10 cellular contexts compared by ENCODE assay signal in genomic region chr21:33396966-33397365, GRCh38. TPM values are rescaled to one million over a fixed set of nuclear protein-coding genes. Genes with fewer than 3 reads are reported as not detected.
DNase-seq lines count a peak whose midpoint lies in the region; ATAC-seq and TF ChIP-seq lines count a peak whose summit lies in the region.
"Had no signal": no experiment of that assay in that cellular context is flagged by ENCODE, and none has a peak within 500 bp of the region (broad histone marks: within the 10 kb centered on the region; RNA-seq: fewer than 3 reads in every experiment).

No MANE protein-coding gene starts in this region.

- no peak for TF ChIP-seq CTCF in esophagus muscularis mucosa (IDR thresholded peaks at IDR 0.05)

- no peak overlapping the region for H3K27ac Mint-ChIP-seq in naive thymus-derived CD4-positive, alpha-beta T cell

- DNase-seq in A172 (ENCODE audit: low spot score): peak; percentile 81
- peak; percentile 84 for DNase-seq in MG63
- DNase-seq in esophagus muscularis mucosa (ENCODE audit: extremely low spot score): no peak
- DNase-seq in myocyte (ENCODE audit: low read depth): peak; percentile 42
- no peak for DNase-seq in naive thymus-derived CD4-positive, alpha-beta T cell
- DNase-seq in NCI-H524 treated with DMSO at 0.1 percent for 48 hours (lab: John Stamatoyannopoulos, UW): no peak
- DNase-seq: aorta; stimulated activated CD4-positive, alpha-beta T cell treated with anti-CD3 and anti-CD28 coated beads, Interleukin-4, amount 100 ng/mL, for 4 hours had no signal

- no peak for TF ChIP-seq POLR2A in esophagus muscularis mucosa (IDR thresholded peaks at IDR 0.05; ENCODE audit: low read depth)

- H3K36me3 ChIP-seq in MG63 (no peaks in the 10 kb centered on the region), esophagus muscularis mucosa (no peaks in the 10 kb centered on the region)
- no peaks in the 10 kb centered on the region for H3K36me3 ChIP-seq in naive thymus-derived CD4-positive, alpha-beta T cell (ENCODE audit: control insufficient read depth in 2 of 3, insufficient read depth in 3 of 3, low read length in 3 of 3)

- H3K9me3 ChIP-seq in MG63: no peaks in the 10 kb centered on the region
- no peaks in the 10 kb centered on the region for H3K9me3 ChIP-seq in esophagus muscularis mucosa
- no peaks in the 10 kb centered on the region for H3K9me3 ChIP-seq in naive thymus-derived CD4-positive, alpha-beta T cell (ENCODE audit: control insufficient read depth in 2 of 3, low read length in 3 of 3)

- H3K9me3 Mint-ChIP-seq in naive thymus-derived CD4-positive, alpha-beta T cell: peaks cover 0 to 3% (median 0%) of the 10 kb centered on the region in 11 donors

- no peaks in the 10 kb centered on the region for H3K27me3 ChIP-seq in MG63
- H3K27me3 ChIP-seq in esophagus muscularis mucosa: no peaks in the 10 kb centered on the region
- H3K27me3 ChIP-seq in naive thymus-derived CD4-positive, alpha-beta T cell (ENCODE audit: control insufficient read depth in 2 of 2, insufficient read depth in 2 of 2, low read length in 2 of 2): peaks cover 0 to 4% of the 10 kb centered on the region in 2 donors

- peak overlapping the region; percentile 50 to 71 (median 60) for H3K27ac ChIP-seq in esophagus muscularis mucosa (replicated peaks in 1 of 4)
- H3K27ac ChIP-seq in naive thymus-derived CD4-positive, alpha-beta T cell (ENCODE audit: low read depth, low read length): no peak overlapping the region

- no peak overlapping the region for H3K4me3 ChIP-seq in MG63
- no peak overlapping the region for H3K4me3 ChIP-seq in esophagus muscularis mucosa
- no peak overlapping the region for H3K4me3 ChIP-seq in naive thymus-derived CD4-positive, alpha-beta T cell (ENCODE audit: low read length)

- CTCF ChIA-PET in naive thymus-derived CD4-positive, alpha-beta T cell (lab: Charles Lee): no interaction called here

- H3K4me1 ChIP-seq in esophagus muscularis mucosa: peaks cover 9 to 42% (median 38%) of the 10 kb centered on the region in 4 donors
- no peaks in the 10 kb centered on the region for H3K4me1 ChIP-seq in naive thymus-derived CD4-positive, alpha-beta T cell (ENCODE audit: control insufficient read depth in 2 of 2, insufficient read depth in 2 of 2, low read length in 2 of 2)

- H3K4me3 Mint-ChIP-seq in naive thymus-derived CD4-positive, alpha-beta T cell: no peak overlapping the region

- H3K36me3 Mint-ChIP-seq in naive thymus-derived CD4-positive, alpha-beta T cell: no peaks in the 10 kb centered on the region

- TF ChIP-seq EP300 in esophagus muscularis mucosa (IDR thresholded peaks at IDR 0.05): no peak

- peaks cover 0 to 68% (median 5%) of the 10 kb centered on the region in 5 donors for H3K27me3 Mint-ChIP-seq in naive thymus-derived CD4-positive, alpha-beta T cell

- intact Hi-C loops in esophagus muscularis mucosa (cut with DNase I): no loop called here
- intact Hi-C loops in naive thymus-derived CD4-positive, alpha-beta T cell (cut with micrococcal nuclease): no loop called here

- POLR2A ChIA-PET in naive thymus-derived CD4-positive, alpha-beta T cell (lab: Charles Lee): interaction anchor here (0.7 to 2.2 kb wide), 4 partner anchors 11 to 234 kb away, joined by 3 to 5 read pairs (median 4); no protein-coding TSS in a partner anchor

- WGBS in esophagus muscularis mucosa: 30% methylated on average over 5 of the region's 5 CpGs

- no peak for ATAC-seq in naive thymus-derived CD4-positive, alpha-beta T cell
- no peak for ATAC-seq in GM18858 (IDR thresholded peaks at IDR 0.05; ENCODE audit: unreplicated experiment)
- no peak for ATAC-seq in HG02571 (IDR thresholded peaks at IDR 0.05; ENCODE audit: unreplicated experiment)

- peaks cover 8 to 32% (median 11%) of the 10 kb centered on the region in 7 donors for H3K4me1 Mint-ChIP-seq in naive thymus-derived CD4-positive, alpha-beta T cell

RNA-seq across cellular contexts. Expression of gene IFNGR2, which starts 6.2 kb away (rescaled TPM):
- 70.9 and 73.2 TPM in 2 replicates for total RNA-seq in A172 (2014; rRNA removed; shearing (Covaris generic))
- 63.6 and 66.8 TPM in 2 replicates for total RNA-seq in MG63 (2014; rRNA removed; shearing (Covaris generic); ENCODE audit: low replicate concordance)
- total RNA-seq in esophagus muscularis mucosa (10 to 100 TPM; 28.7 to 56.3 (median 39.3) TPM), myocyte (24.8 and 33.6 TPM in 2 replicates)
- polyA plus RNA-seq in myocyte (2012): 42.6 TPM
- 10 to 100 TPM in 4 of 5 experiments, 1 to 10 TPM in 1; 9.1 to 80.5 (median 33.7) TPM for total RNA-seq in naive thymus-derived CD4-positive, alpha-beta T cell
- 10 to 100 TPM; 29.8 to 39.2 TPM for polyA plus RNA-seq in naive thymus-derived CD4-positive, alpha-beta T cell

Comparison
In these comparisons a context has a peak if more than half of its experiments do, and no peak if none do; other contexts are left out.
1. DNase-seq: peak in A172 (single experiment), MG63 (single experiment) and myocyte (single experiment); none in esophagus muscularis mucosa (single experiment), naive thymus-derived CD4-positive, alpha-beta T cell (0 of 9) and NCI-H524 treated with DMSO at 0.1 percent for 48 hours (single experiment).